18 cellular contexts compared by ENCODE assay signal in genomic region chr4:148284526-148285193, GRCh38.
DNase-seq lines count a peak whose midpoint lies in the region; ATAC-seq and TF ChIP-seq lines count a peak whose summit lies in the region.
"Had no signal": no experiment of that assay in that cellular context is flagged by ENCODE, and none has a peak within 500 bp of the region (broad histone marks: within the 10 kb centered on the region; RNA-seq: fewer than 3 reads in every experiment).

No MANE protein-coding gene starts in this region.

- no peak overlapping the region for H3K27ac Mint-ChIP-seq in stimulated activated naive CD8-positive, alpha-beta T cell treated with anti-CD3 and anti-CD28 coated beads, Interleukin-15, amount 100 ng/mL, for 72 hours
- H3K27ac Mint-ChIP-seq: CD14-positive monocyte, immature natural killer cell had no signal

- no peaks in the 10 kb centered on the region for H3F3A ChIP-seq in neural cell (ENCODE audit: insufficient read depth, low read length, poor library complexity, severe bottlenecking)

- no peaks in the 10 kb centered on the region for H3K36me3 ChIP-seq in fibroblast of lung (ENCODE audit: control insufficient read depth, insufficient read depth, low read length)
- H3K36me3 ChIP-seq in neural cell (ENCODE audit: insufficient read depth, low read length) = no peaks in the 10 kb centered on the region
- H3K36me3 ChIP-seq: cardiac muscle cell, MG63, neutrophil, SJCRH30 had no signal

- TF ChIP-seq CTCF in fibroblast of lung (conservative IDR thresholded peaks at IDR 0.05 in 1 of 2, IDR thresholded peaks at IDR 0.05 in 1 of 2; ENCODE audit: low read depth in 1 of 2, low read length in 2 of 2) (peak; percentile 11 to 18), neural cell (IDR thresholded peaks at IDR 0.05; ENCODE audit: poor library complexity, severe bottlenecking) (no peak)

- H3K9ac ChIP-seq in fibroblast of lung (ENCODE audit: insufficient read depth, low read length) (no peak overlapping the region), neural cell (ENCODE audit: low read length) (no peak overlapping the region)

- H3K9me3 Mint-ChIP-seq in stimulated activated naive CD8-positive, alpha-beta T cell treated with anti-CD3 and anti-CD28 coated beads, Interleukin-15, amount 100 ng/mL, for 72 hours = no peaks in the 10 kb centered on the region
- H3K9me3 Mint-ChIP-seq: CD14-positive monocyte, immature natural killer cell had no signal

- no peak overlapping the region for H3K27ac ChIP-seq in fibroblast of lung (ENCODE audit: insufficient read depth, low read length)
- no peak overlapping the region for H3K27ac ChIP-seq in neural cell (ENCODE audit: low read length)
- H3K27ac ChIP-seq: cardiac muscle cell, neutrophil, SJCRH30 had no signal

- H3K4me1 ChIP-seq in fibroblast of lung (ENCODE audit: control insufficient read depth, extremely low read depth, insufficient read depth, low read length) = no peaks in the 10 kb centered on the region

- no peaks in the 10 kb centered on the region for H3K9me2 ChIP-seq in neural cell (ENCODE audit: insufficient read depth, low read length)

- peaks cover 10% of the 10 kb centered on the region for H3K4me1 Mint-ChIP-seq in stimulated activated naive CD8-positive, alpha-beta T cell treated with anti-CD3 and anti-CD28 coated beads, Interleukin-15, amount 100 ng/mL, for 72 hours
- H3K4me1 Mint-ChIP-seq: CD14-positive monocyte, immature natural killer cell had no signal

- peak; percentile 20 for TF ChIP-seq RAD21 in neural cell (conservative IDR thresholded peaks at IDR 0.05)

- H2AFZ ChIP-seq in fibroblast of lung (ENCODE audit: low read length) = no peak overlapping the region
- H2AFZ ChIP-seq in neural cell (ENCODE audit: low read depth, low read length) = no peak overlapping the region

- no peak overlapping the region for H3K4me3 Mint-ChIP-seq in stimulated activated naive CD8-positive, alpha-beta T cell treated with anti-CD3 and anti-CD28 coated beads, Interleukin-15, amount 100 ng/mL, for 72 hours
- H3K4me3 Mint-ChIP-seq: CD14-positive monocyte, immature natural killer cell had no signal

- no peaks in the 10 kb centered on the region for H3K27me3 ChIP-seq in fibroblast of lung (ENCODE audit: control insufficient read depth, insufficient read depth, low read length)
- no peaks in the 10 kb centered on the region for H3K27me3 ChIP-seq in neural cell (ENCODE audit: insufficient read depth, low read depth, low read length)
- H3K27me3 ChIP-seq: cardiac muscle cell, MG63, neutrophil, SJCRH30 had no signal

- H3K4me2 ChIP-seq in fibroblast of lung (ENCODE audit: extremely low read depth, insufficient read depth, low read length) (no peak overlapping the region), neural cell (ENCODE audit: low read length) (no peak overlapping the region)

- ATAC-seq in stimulated activated naive CD8-positive, alpha-beta T cell treated with anti-CD3 and anti-CD28 coated beads, Interleukin-15, amount 100 ng/mL, for 72 hours = no peak
- ATAC-seq in GM21360 (IDR thresholded peaks at IDR 0.05; ENCODE audit: unreplicated experiment) = no peak
- ATAC-seq: stimulated activated naive CD8-positive, alpha-beta T cell treated with anti-CD3 and anti-CD28 coated beads, Interleukin-15, Interleukin-2, amounts not matched to agents 100 U/mL and 50 U/mL, for 24 hours had no signal

- H3K9me3 ChIP-seq in fibroblast of lung (ENCODE audit: control insufficient read depth, insufficient read depth, low read depth, low read length) (no peaks in the 10 kb centered on the region), neural cell (ENCODE audit: low read length) (no peaks in the 10 kb centered on the region)
- H3K9me3 ChIP-seq: MG63, neutrophil, SJCRH30 had no signal

- H4K20me1 ChIP-seq in fibroblast of lung (ENCODE audit: control insufficient read depth, extremely low read depth, insufficient read depth, low read length) (no peaks in the 10 kb centered on the region), neural cell (ENCODE audit: insufficient read depth) (no peaks in the 10 kb centered on the region)

- TF ChIP-seq EP300 in neural cell (conservative IDR thresholded peaks at IDR 0.05; ENCODE audit: poor library complexity, severe bottlenecking) = no peak

- no peak overlapping the region for H3K4me3 ChIP-seq in fibroblast of lung (replicated peaks in 1 of 4; ENCODE audit: control extremely low read depth in 1 of 4, insufficient read depth in 1 of 4, low read depth in 3 of 4, low read length in 4 of 4)
- H3K4me3 ChIP-seq in neural cell (ENCODE audit: low read length) = no peak overlapping the region
- H3K4me3 ChIP-seq: cardiac muscle cell, MG63, SJCRH30 had no signal

- no peaks in the 10 kb centered on the region for H3K79me2 ChIP-seq in fibroblast of lung (ENCODE audit: control insufficient read depth, insufficient read depth, low read length)
- no peaks in the 10 kb centered on the region for H3K79me2 ChIP-seq in neural cell (replicated peaks; ENCODE audit: insufficient read depth, low read length)

- in situ Hi-C loops in SK-MEL-5 (cut with HindIII; ENCODE audit: low pct_unique_long_range_greater_than_20kb, low sequenced_read_pairs) = no loop called here

- no peaks in the 10 kb centered on the region for H3K27me3 Mint-ChIP-seq in stimulated activated naive CD8-positive, alpha-beta T cell treated with anti-CD3 and anti-CD28 coated beads, Interleukin-15, amount 100 ng/mL, for 72 hours

- DNase-seq in H4 (ENCODE audit: low spot score) (peak; percentile 3), SK-MEL-5 (ENCODE audit: low read depth, low spot score) (peak; percentile 42), fibroblast of lung (ENCODE audit: low read depth in 2 of 2) (peak; percentile 3 to 6), T1000 (lab: John Stamatoyannopoulos, UW) (no peak), NCI-H345 treated with DMSO at 0.1 percent for 48 hours (lab: John Stamatoyannopoulos, UW; ENCODE audit: unreplicated experiment) (no peak)
- no peak for DNase-seq in stimulated activated naive CD8-positive, alpha-beta T cell treated with anti-CD3 and anti-CD28 coated beads, Interleukin-15, amount 100 ng/mL, for 72 hours
- DNase-seq: activated effector memory CD4-positive, alpha-beta T cell treated with Interleukin-2 at 50 U/mL for 16 hours; immature natural killer cell; MG63; NCI-H226; stimulated activated CD4-positive, alpha-beta T cell treated with anti-CD3 and anti-CD28 coated beads, Interleukin-1b, Interleukin-23, amount 100 ng/mL, for 48 hours; stimulated activated naive CD8-positive, alpha-beta T cell treated with anti-CD3 and anti-CD28 coated beads, Interleukin-15, Interleukin-2, amounts not matched to agents 100 U/mL and 50 U/mL, for 24 hours had no signal

TF ChIP-seq in neural cell, 6 proteins besides CTCF, POLR2A, EP300 and RAD21:
- TF ChIP-seq EZH2 (IDR thresholded peaks at IDR 0.05; ENCODE audit: borderline replicate concordance, insufficient read depth, low read length, poor library complexity, severe bottlenecking) = no peak
- no peak for TF ChIP-seq REST (IDR thresholded peaks at IDR 0.05; ENCODE audit: borderline replicate concordance)
- TF ChIP-seq SMC3 (conservative IDR thresholded peaks at IDR 0.05; ENCODE audit: poor library complexity) = no peak
- no peak for TF ChIP-seq MXI1 (conservative IDR thresholded peaks at IDR 0.05; ENCODE audit: poor library complexity, severe bottlenecking)
- TF ChIP-seq POLR2AphosphoS5 (IDR thresholded peaks at IDR 0.05) = no peak
- no peak for TF ChIP-seq TAF1 (IDR thresholded peaks at IDR 0.05; ENCODE audit: low read depth)

Comparison
In these comparisons a context has a peak if more than half of its experiments do, and no peak if none do; other contexts are left out.
1. DNase-seq: peak in H4 (single experiment), SK-MEL-5 (single experiment) and fibroblast of lung (2 of 2); none in T1000 (single experiment), stimulated activated naive CD8-positive, alpha-beta T cell treated with anti-CD3 and anti-CD28 coated beads, Interleukin-15, amount 100 ng/mL, for 72 hours (0 of 2) and NCI-H345 treated with DMSO at 0.1 percent for 48 hours (single experiment).